In the genomic region with DNA sequence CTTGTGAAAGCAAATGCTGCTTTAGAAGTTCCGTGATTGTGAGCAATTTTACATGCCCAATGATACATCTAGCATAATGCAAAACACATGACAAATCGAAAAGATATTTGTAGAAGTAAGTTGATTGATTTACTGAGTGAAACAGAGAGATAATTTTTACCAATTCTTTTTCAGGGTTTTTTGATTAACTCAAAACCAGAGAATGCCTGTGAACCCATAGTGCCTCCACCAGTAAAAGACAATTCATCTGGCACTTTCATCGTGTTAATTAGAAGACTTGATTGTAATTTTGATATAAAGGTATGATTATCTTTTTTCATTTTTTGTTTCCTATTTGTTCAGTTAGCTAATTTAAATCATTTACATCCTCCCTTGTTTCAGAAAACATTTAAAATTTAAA, we compare ENCODE assay signal across 1 cellular context.
TF ChIP-seq lines count a peak whose summit lies in the region.

No MANE protein-coding gene starts in this region.

TF ChIP-seq in K562, 482 proteins besides CTCF, POLR2A, EP300 and RAD21 (continued from another document):
- TF ChIP-seq, protein P1, sequence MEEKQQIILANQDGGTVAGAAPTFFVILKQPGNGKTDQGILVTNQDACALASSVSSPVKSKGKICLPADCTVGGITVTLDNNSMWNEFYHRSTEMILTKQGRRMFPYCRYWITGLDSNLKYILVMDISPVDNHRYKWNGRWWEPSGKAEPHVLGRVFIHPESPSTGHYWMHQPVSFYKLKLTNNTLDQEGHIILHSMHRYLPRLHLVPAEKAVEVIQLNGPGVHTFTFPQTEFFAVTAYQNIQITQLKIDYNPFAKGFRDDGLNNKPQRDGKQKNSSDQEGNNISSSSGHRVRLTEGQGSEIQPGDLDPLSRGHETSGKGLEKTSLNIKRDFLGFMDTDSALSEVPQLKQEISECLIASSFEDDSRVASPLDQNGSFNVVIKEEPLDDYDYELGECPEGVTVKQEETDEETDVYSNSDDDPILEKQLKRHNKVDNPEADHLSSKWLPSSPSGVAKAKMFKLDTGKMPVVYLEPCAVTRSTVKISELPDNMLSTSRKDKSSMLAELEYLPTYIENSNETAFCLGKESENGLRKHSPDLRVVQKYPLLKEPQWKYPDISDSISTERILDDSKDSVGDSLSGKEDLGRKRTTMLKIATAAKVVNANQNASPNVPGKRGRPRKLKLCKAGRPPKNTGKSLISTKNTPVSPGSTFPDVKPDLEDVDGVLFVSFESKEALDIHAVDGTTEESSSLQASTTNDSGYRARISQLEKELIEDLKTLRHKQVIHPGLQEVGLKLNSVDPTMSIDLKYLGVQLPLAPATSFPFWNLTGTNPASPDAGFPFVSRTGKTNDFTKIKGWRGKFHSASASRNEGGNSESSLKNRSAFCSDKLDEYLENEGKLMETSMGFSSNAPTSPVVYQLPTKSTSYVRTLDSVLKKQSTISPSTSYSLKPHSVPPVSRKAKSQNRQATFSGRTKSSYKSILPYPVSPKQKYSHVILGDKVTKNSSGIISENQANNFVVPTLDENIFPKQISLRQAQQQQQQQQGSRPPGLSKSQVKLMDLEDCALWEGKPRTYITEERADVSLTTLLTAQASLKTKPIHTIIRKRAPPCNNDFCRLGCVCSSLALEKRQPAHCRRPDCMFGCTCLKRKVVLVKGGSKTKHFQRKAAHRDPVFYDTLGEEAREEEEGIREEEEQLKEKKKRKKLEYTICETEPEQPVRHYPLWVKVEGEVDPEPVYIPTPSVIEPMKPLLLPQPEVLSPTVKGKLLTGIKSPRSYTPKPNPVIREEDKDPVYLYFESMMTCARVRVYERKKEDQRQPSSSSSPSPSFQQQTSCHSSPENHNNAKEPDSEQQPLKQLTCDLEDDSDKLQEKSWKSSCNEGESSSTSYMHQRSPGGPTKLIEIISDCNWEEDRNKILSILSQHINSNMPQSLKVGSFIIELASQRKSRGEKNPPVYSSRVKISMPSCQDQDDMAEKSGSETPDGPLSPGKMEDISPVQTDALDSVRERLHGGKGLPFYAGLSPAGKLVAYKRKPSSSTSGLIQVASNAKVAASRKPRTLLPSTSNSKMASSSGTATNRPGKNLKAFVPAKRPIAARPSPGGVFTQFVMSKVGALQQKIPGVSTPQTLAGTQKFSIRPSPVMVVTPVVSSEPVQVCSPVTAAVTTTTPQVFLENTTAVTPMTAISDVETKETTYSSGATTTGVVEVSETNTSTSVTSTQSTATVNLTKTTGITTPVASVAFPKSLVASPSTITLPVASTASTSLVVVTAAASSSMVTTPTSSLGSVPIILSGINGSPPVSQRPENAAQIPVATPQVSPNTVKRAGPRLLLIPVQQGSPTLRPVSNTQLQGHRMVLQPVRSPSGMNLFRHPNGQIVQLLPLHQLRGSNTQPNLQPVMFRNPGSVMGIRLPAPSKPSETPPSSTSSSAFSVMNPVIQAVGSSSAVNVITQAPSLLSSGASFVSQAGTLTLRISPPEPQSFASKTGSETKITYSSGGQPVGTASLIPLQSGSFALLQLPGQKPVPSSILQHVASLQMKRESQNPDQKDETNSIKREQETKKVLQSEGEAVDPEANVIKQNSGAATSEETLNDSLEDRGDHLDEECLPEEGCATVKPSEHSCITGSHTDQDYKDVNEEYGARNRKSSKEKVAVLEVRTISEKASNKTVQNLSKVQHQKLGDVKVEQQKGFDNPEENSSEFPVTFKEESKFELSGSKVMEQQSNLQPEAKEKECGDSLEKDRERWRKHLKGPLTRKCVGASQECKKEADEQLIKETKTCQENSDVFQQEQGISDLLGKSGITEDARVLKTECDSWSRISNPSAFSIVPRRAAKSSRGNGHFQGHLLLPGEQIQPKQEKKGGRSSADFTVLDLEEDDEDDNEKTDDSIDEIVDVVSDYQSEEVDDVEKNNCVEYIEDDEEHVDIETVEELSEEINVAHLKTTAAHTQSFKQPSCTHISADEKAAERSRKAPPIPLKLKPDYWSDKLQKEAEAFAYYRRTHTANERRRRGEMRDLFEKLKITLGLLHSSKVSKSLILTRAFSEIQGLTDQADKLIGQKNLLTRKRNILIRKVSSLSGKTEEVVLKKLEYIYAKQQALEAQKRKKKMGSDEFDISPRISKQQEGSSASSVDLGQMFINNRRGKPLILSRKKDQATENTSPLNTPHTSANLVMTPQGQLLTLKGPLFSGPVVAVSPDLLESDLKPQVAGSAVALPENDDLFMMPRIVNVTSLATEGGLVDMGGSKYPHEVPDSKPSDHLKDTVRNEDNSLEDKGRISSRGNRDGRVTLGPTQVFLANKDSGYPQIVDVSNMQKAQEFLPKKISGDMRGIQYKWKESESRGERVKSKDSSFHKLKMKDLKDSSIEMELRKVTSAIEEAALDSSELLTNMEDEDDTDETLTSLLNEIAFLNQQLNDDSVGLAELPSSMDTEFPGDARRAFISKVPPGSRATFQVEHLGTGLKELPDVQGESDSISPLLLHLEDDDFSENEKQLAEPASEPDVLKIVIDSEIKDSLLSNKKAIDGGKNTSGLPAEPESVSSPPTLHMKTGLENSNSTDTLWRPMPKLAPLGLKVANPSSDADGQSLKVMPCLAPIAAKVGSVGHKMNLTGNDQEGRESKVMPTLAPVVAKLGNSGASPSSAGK (IDR thresholded peaks at IDR 0.05) = no peak
- no peak for TF ChIP-seq ARID1B (IDR thresholded peaks at IDR 0.05)
- TF ChIP-seq MLX (CRISPR knock-in tag; conservative IDR thresholded peaks at IDR 0.05) = no peak
- no peak for TF ChIP-seq ETS1 (conservative IDR thresholded peaks at IDR 0.05; ENCODE audit: control insufficient read depth, low read depth, low read length)
- no peak for TF ChIP-seq HDAC2 (IDR thresholded peaks at IDR 0.05)
- no peak for TF ChIP-seq MCM2 (IDR thresholded peaks at IDR 0.05; ENCODE audit: low read depth)
- no peak for TF ChIP-seq ZC3H8 (IDR thresholded peaks at IDR 0.05)
- no peak for TF ChIP-seq ZFPM2 (CRISPR knock-in tag; IDR thresholded peaks at IDR 0.05)
- no peak for TF ChIP-seq KDM5B (IDR thresholded peaks at IDR 0.05; ENCODE audit: insufficient replicate concordance, low read depth, low read length)
- TF ChIP-seq KHSRP (IDR thresholded peaks at IDR 0.05) = no peak
- TF ChIP-seq USF2 (CRISPR knock-in tag; IDR thresholded peaks at IDR 0.05) = no peak
- TF ChIP-seq MAFG (tag; conservative IDR thresholded peaks at IDR 0.05) = no peak
- TF ChIP-seq CHAMP1 (IDR thresholded peaks at IDR 0.05) = no peak
- TF ChIP-seq FOS (IDR thresholded peaks at IDR 0.05; ENCODE audit: extremely low read depth, insufficient read length) = no peak
- TF ChIP-seq ZNF655 (CRISPR knock-in tag; IDR thresholded peaks at IDR 0.05) = no peak
- TF ChIP-seq SMARCA4 (IDR thresholded peaks at IDR 0.05) = no peak
- TF ChIP-seq HDGF (IDR thresholded peaks at IDR 0.05) = no peak
